Comparison of ENCODE assay signal across 8 cellular contexts in the genomic region with DNA sequence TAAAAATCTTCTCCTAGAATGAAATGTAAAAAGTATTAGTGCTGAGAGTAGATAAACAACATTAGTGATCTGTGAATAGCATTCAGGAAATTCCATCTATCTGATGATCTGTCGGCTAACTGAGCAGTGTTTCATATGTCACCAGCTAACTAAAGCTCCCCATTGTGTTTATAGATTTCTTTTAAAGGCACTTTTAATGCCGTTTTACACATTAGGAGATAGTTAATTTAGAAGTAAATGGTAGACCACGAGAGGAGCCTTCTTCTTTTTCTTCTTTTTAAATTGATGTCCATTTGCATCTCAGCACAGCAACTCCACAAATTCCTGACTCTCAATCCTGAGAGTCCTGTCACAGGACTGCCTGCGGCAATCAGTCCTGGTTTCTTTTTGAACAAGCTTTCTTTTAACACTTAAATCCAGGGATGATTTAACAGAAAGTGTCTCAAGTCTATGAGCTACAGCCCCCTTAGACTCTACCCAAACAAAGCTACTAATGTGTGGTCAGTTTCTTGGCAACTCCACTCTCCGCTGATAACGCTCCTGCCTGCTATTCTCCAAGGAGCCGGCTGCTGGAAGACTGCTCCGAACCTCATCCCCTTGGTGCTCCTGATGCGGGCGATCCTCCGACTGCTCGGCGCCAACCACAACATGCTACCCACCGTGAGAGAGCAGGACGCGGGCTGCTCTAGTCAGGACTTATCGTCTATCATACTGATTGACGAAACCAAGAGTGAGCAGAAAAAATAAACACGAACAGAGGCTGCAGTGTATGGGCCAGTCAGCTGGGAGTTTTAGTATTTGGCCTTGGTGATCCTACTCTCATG.
DNase-seq lines count a peak whose midpoint lies in the region; ATAC-seq and TF ChIP-seq lines count a peak whose summit lies in the region.

No MANE protein-coding gene starts in this region.

- no peak overlapping the region for H2AFZ ChIP-seq in parathyroid adenoma

- no peaks in the 10 kb centered on the region for H3K79me2 ChIP-seq in parathyroid adenoma

- no peaks in the 10 kb centered on the region for H3K36me3 ChIP-seq in cardiac muscle cell
- no peaks in the 10 kb centered on the region for H3K36me3 ChIP-seq in parathyroid adenoma (ENCODE audit: control insufficient read depth, insufficient read depth, low read length)

- no peaks in the 10 kb centered on the region for H3K27me3 ChIP-seq in cardiac muscle cell
- H3K27me3 ChIP-seq in parathyroid adenoma (ENCODE audit: control insufficient read depth, insufficient read depth, low read length), result no peaks in the 10 kb centered on the region

- H3K4me1 ChIP-seq in cardiac muscle cell (ENCODE audit: low read depth) (peaks cover 37% of the 10 kb centered on the region), parathyroid adenoma (no peaks in the 10 kb centered on the region)

- TF ChIP-seq CTCF in cardiac muscle cell (IDR thresholded peaks at IDR 0.05; ENCODE audit: low read depth, low read length) (no peak), parathyroid adenoma (IDR thresholded peaks at IDR 0.05) (no peak)

- H3K27ac ChIP-seq in cardiac muscle cell (peak overlapping the region; percentile 95), parathyroid adenoma (no peak overlapping the region)

- H3K9ac ChIP-seq in parathyroid adenoma, result no peak overlapping the region

- H3K4me3 ChIP-seq in cardiac muscle cell, result peak overlapping the region; percentile 27
- peak overlapping the region; percentile 13 for H3K4me3 ChIP-seq in parathyroid adenoma (ENCODE audit: low read depth, low read length)

- peak overlapping the region; percentile 37 for H3K4me2 ChIP-seq in parathyroid adenoma (ENCODE audit: low read length)

- no peaks in the 10 kb centered on the region for H3K9me3 ChIP-seq in cardiac muscle cell (ENCODE audit: low read depth)
- H3K9me3 ChIP-seq in parathyroid adenoma (ENCODE audit: control insufficient read depth, low read length), result no peaks in the 10 kb centered on the region

- ATAC-seq in SK-N-SH treated with all-trans-retinoic acid at 6 μM for 48 hours, result peak; percentile 85
- ATAC-seq in GM21737 (IDR thresholded peaks at IDR 0.05; ENCODE audit: unreplicated experiment), result no peak

- DNase-seq in COLO829 (ENCODE audit: low spot score) (peak; percentile 70), cardiac muscle cell (ENCODE audit: low read depth in 1 of 2, low spot score in 1 of 2) (peak; percentile 82 to 89), NCI-H1105 treated with DMSO at 0.1 percent for 48 hours (lab: John Stamatoyannopoulos, UW) (no peak), AML-193 (lab: John Stamatoyannopoulos, UW) (no peak)
- no peak for DNase-seq in stimulated activated CD4-positive, alpha-beta T cell treated with anti-CD3 and anti-CD28 coated beads, Interleukin-4, amount 100 ng/mL, for 4 hours

TF ChIP-seq in SK-N-SH treated with all-trans-retinoic acid at 6 μM for 48 hours, 23 proteins besides CTCF, POLR2A, EP300 and RAD21 (continues in another document):
- no peak for TF ChIP-seq ZFP30 (CRISPR knock-in tag; IDR thresholded peaks at IDR 0.05)
- TF ChIP-seq RARB (CRISPR knock-in tag; IDR thresholded peaks at IDR 0.05), result no peak
- TF ChIP-seq CSDC2 (CRISPR knock-in tag; IDR thresholded peaks at IDR 0.05), result no peak
- no peak for TF ChIP-seq ZNF565 (CRISPR knock-in tag; conservative IDR thresholded peaks at IDR 0.05; ENCODE audit: low read depth)
- TF ChIP-seq, protein P1, sequence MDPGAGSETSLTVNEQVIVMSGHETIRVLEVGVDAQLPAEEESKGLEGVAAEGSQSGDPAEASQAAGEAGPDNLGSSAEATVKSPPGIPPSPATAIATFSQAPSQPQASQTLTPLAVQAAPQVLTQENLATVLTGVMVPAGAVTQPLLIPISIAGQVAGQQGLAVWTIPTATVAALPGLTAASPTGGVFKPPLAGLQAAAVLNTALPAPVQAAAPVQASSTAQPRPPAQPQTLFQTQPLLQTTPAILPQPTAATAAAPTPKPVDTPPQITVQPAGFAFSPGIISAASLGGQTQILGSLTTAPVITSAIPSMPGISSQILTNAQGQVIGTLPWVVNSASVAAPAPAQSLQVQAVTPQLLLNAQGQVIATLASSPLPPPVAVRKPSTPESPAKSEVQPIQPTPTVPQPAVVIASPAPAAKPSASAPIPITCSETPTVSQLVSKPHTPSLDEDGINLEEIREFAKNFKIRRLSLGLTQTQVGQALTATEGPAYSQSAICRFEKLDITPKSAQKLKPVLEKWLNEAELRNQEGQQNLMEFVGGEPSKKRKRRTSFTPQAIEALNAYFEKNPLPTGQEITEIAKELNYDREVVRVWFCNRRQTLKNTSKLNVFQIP (CRISPR knock-in tag; IDR thresholded peaks at IDR 0.05; ENCODE audit: borderline replicate concordance, low read depth), result no peak
- no peak for TF ChIP-seq ZNF70 (CRISPR knock-in tag; IDR thresholded peaks at IDR 0.05)
- TF ChIP-seq GLIS3 (CRISPR knock-in tag; IDR thresholded peaks at IDR 0.05), result no peak
- TF ChIP-seq ZC3H10 (CRISPR knock-in tag; IDR thresholded peaks at IDR 0.05), result no peak
- no peak for TF ChIP-seq ZNF8 (CRISPR knock-in tag; IDR thresholded peaks at IDR 0.05)
- TF ChIP-seq ARNTL (CRISPR knock-in tag; IDR thresholded peaks at IDR 0.05; ENCODE audit: borderline replicate concordance, low read depth), result no peak
- TF ChIP-seq, protein P2, sequence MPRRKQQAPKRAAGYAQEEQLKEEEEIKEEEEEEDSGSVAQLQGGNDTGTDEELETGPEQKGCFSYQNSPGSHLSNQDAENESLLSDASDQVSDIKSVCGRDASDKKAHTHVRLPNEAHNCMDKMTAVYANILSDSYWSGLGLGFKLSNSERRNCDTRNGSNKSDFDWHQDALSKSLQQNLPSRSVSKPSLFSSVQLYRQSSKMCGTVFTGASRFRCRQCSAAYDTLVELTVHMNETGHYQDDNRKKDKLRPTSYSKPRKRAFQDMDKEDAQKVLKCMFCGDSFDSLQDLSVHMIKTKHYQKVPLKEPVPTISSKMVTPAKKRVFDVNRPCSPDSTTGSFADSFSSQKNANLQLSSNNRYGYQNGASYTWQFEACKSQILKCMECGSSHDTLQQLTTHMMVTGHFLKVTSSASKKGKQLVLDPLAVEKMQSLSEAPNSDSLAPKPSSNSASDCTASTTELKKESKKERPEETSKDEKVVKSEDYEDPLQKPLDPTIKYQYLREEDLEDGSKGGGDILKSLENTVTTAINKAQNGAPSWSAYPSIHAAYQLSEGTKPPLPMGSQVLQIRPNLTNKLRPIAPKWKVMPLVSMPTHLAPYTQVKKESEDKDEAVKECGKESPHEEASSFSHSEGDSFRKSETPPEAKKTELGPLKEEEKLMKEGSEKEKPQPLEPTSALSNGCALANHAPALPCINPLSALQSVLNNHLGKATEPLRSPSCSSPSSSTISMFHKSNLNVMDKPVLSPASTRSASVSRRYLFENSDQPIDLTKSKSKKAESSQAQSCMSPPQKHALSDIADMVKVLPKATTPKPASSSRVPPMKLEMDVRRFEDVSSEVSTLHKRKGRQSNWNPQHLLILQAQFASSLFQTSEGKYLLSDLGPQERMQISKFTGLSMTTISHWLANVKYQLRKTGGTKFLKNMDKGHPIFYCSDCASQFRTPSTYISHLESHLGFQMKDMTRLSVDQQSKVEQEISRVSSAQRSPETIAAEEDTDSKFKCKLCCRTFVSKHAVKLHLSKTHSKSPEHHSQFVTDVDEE (CRISPR knock-in tag; IDR thresholded peaks at IDR 0.05), result no peak
- no peak for TF ChIP-seq ISL1 (CRISPR knock-in tag; IDR thresholded peaks at IDR 0.05)
- TF ChIP-seq, protein P3, sequence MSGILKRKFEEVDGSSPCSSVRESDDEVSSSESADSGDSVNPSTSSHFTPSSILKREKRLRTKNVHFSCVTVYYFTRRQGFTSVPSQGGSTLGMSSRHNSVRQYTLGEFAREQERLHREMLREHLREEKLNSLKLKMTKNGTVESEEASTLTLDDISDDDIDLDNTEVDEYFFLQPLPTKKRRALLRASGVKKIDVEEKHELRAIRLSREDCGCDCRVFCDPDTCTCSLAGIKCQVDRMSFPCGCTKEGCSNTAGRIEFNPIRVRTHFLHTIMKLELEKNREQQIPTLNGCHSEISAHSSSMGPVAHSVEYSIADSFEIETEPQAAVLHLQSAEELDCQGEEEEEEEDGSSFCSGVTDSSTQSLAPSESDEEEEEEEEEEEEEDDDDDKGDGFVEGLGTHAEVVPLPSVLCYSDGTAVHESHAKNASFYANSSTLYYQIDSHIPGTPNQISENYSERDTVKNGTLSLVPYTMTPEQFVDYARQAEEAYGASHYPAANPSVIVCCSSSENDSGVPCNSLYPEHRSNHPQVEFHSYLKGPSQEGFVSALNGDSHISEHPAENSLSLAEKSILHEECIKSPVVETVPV (CRISPR knock-in tag; IDR thresholded peaks at IDR 0.05), result no peak
- TF ChIP-seq TOX (CRISPR knock-in tag; IDR thresholded peaks at IDR 0.05; ENCODE audit: borderline replicate concordance), result no peak
- TF ChIP-seq SNAI2 (CRISPR knock-in tag; IDR thresholded peaks at IDR 0.05), result no peak
- TF ChIP-seq TCF4 (CRISPR knock-in tag; IDR thresholded peaks at IDR 0.05; ENCODE audit: borderline replicate concordance), result no peak
- TF ChIP-seq OSR1 (CRISPR knock-in tag; IDR thresholded peaks at IDR 0.05), result no peak
- TF ChIP-seq, protein P4, sequence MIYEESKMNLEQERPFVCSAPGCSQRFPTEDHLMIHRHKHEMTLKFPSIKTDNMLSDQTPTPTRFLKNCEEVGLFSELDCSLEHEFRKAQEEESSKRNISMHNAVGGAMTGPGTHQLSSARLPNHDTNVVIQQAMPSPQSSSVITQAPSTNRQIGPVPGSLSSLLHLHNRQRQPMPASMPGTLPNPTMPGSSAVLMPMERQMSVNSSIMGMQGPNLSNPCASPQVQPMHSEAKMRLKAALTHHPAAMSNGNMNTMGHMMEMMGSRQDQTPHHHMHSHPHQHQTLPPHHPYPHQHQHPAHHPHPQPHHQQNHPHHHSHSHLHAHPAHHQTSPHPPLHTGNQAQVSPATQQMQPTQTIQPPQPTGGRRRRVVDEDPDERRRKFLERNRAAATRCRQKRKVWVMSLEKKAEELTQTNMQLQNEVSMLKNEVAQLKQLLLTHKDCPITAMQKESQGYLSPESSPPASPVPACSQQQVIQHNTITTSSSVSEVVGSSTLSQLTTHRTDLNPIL (CRISPR knock-in tag; IDR thresholded peaks at IDR 0.05; ENCODE audit: low read depth), result no peak
- TF ChIP-seq PPARA (CRISPR knock-in tag; IDR thresholded peaks at IDR 0.05; ENCODE audit: borderline replicate concordance), result no peak

Comparison
In these comparisons a context has a peak if more than half of its experiments do, and no peak if none do; other contexts are left out.
1. DNase-seq: peak in COLO829 (single experiment) and cardiac muscle cell (2 of 2); none in NCI-H1105 treated with DMSO at 0.1 percent for 48 hours (single experiment), AML-193 (0 of 2) and stimulated activated CD4-positive, alpha-beta T cell treated with anti-CD3 and anti-CD28 coated beads, Interleukin-4, amount 100 ng/mL, for 4 hours (0 of 2).